Comparison of ENCODE assay signal across 29 cellular contexts in genomic region chr3:64047806-64048205, GRCh38. TPM values are rescaled to one million over a fixed set of nuclear protein-coding genes. Genes with fewer than 3 reads are reported as not detected.
A peak's percentile ranks its signal among the peaks of the same experiment; 100 is the strongest.
DNase-seq lines count a peak whose midpoint lies in the region; ATAC-seq and TF ChIP-seq lines count a peak whose summit lies in the region.
"Had no signal": no experiment of that assay in that cellular context is flagged by ENCODE, and none has a peak within 500 bp of the region (broad histone marks: within the 10 kb centered on the region; RNA-seq: fewer than 3 reads in every experiment).

No MANE protein-coding gene starts in this region.

- H3K4ac ChIP-seq in neuronal stem cell (ENCODE audit: low read length), result no peak overlapping the region

- H2BK15ac ChIP-seq in neuronal stem cell (ENCODE audit: low read length), result no peak overlapping the region

- WGBS in GM23248 (ENCODE audit: low coverage in 1 of 2, low lambda C conversion rate in 2 of 2, missing lambda C conversion rate in 2 of 2), 2 experiments, result 97% methylated on average over 7 of the region's 7 CpGs
- WGBS in neuronal stem cell (ENCODE audit: extremely low coverage in 2 of 2, insufficient read length in 2 of 2, insufficient replicate concordance in 1 of 2), 2 donors, result no CpG with 5 or more reads among the region's 7 CpGs
- 89 to 91% methylated on average over 3 to 7 of the region's 7 CpGs for WGBS in gastroesophageal sphincter (ENCODE audit: low coverage in 1 of 2), 2 donors

- no peak overlapping the region for H3K4me3 ChIP-seq in GM23248
- H3K4me3 ChIP-seq in SK-N-MC, result no peak overlapping the region; the same call in 1 of the 2 replicates
- peak overlapping the region in 1 of 2 donors; percentile 41 for H3K4me3 ChIP-seq in neuronal stem cell (ENCODE audit: low read length in 2 of 2)
- H3K4me3 ChIP-seq in gastroesophageal sphincter, result no peak overlapping the region
- H3K4me3 ChIP-seq: colonic mucosa, K562, mucosa of descending colon, spleen, testis had no signal

- H3K4me1 ChIP-seq in GM23248 (ENCODE audit: insufficient read depth), result peaks cover 20% of the 10 kb centered on the region
- peaks cover 19 to 22% of the 10 kb centered on the region in 2 donors for H3K4me1 ChIP-seq in neuronal stem cell (ENCODE audit: control insufficient read depth in 2 of 2, insufficient read depth in 1 of 2, low read depth in 1 of 2, low read length in 2 of 2)
- no peaks in the 10 kb centered on the region for H3K4me1 ChIP-seq in gastroesophageal sphincter
- H3K4me1 ChIP-seq: colonic mucosa, testis had no signal

- no peak overlapping the region for H2BK12ac ChIP-seq in neuronal stem cell (ENCODE audit: low read length)

- intact Hi-C loops in Right ventricle myocardium superior (cut with DNase I), result no loop called here

- H3K9me3 ChIP-seq in GM23248 (ENCODE audit: low read depth) (no peaks in the 10 kb centered on the region), SK-N-MC (ENCODE audit: low read depth, low read length) (no peaks in the 10 kb centered on the region), neuronal stem cell (replicated peaks in 1 of 2; ENCODE audit: control insufficient read depth in 2 of 2, insufficient read depth in 1 of 2, low read depth in 1 of 2, low read length in 2 of 2) (no peaks in the 10 kb centered on the region), gastroesophageal sphincter (no peaks in the 10 kb centered on the region)
- H3K9me3 ChIP-seq: colonic mucosa, mucosa of descending colon, spleen, testis had no signal

- no peaks in the 10 kb centered on the region for H3K79me1 ChIP-seq in neuronal stem cell (ENCODE audit: low read depth, low read length)

- peaks cover 23% of the 10 kb centered on the region for H3F3A ChIP-seq in GM23248 (ENCODE audit: insufficient read depth)

- ATAC-seq in GM21717 (IDR thresholded peaks at IDR 0.05; ENCODE audit: unreplicated experiment) (no peak), Right ventricle myocardium superior (ENCODE audit: poor library complexity) (no peak), GM19397 (IDR thresholded peaks at IDR 0.05; ENCODE audit: unreplicated experiment) (no peak), gastroesophageal sphincter (no peak)
- ATAC-seq: effector memory CD8-positive, alpha-beta T cell; esophagus mucosa; K562; left ventricle myocardium superior; mucosa of descending colon; Right ventricle myocardium inferior; T-cell had no signal

- H3K27me3 ChIP-seq in GM23248 (replicated peaks; ENCODE audit: insufficient read depth) (no peaks in the 10 kb centered on the region), neuronal stem cell (ENCODE audit: control insufficient read depth in 3 of 3, insufficient read depth in 3 of 3, low read depth in 1 of 3, low read length in 3 of 3) (no peaks in the 10 kb centered on the region), gastroesophageal sphincter (no peaks in the 10 kb centered on the region)
- H3K27me3 ChIP-seq: colonic mucosa, testis had no signal

- H3K9ac ChIP-seq in GM23248 (no peak overlapping the region), SK-N-MC (ENCODE audit: insufficient read length) (no peak overlapping the region), neuronal stem cell (ENCODE audit: low read depth, low read length, poor library complexity) (no peak overlapping the region)

- H3K23ac ChIP-seq in neuronal stem cell (ENCODE audit: low read depth, low read length, poor library complexity), result no peak overlapping the region

- H2BK120ac ChIP-seq in neuronal stem cell (ENCODE audit: low read depth, low read length), result no peak overlapping the region

- H4K8ac ChIP-seq in neuronal stem cell (ENCODE audit: low read depth, low read length), result no peak overlapping the region

- H3K36me3 ChIP-seq in GM23248 (ENCODE audit: low read depth), result no peaks in the 10 kb centered on the region
- no peaks in the 10 kb centered on the region for H3K36me3 ChIP-seq in SK-N-MC (ENCODE audit: insufficient read depth, low read length)
- no peaks in the 10 kb centered on the region for H3K36me3 ChIP-seq in neuronal stem cell (replicated peaks in 1 of 2; ENCODE audit: control insufficient read depth in 2 of 2, insufficient read depth in 2 of 2, low read length in 2 of 2)
- no peaks in the 10 kb centered on the region for H3K36me3 ChIP-seq in gastroesophageal sphincter
- H3K36me3 ChIP-seq: colonic mucosa, spleen had no signal

- 0 out of 2 replicates have a peak overlapping the region, but pooled peaks have one; percentile 15 for H2AFZ ChIP-seq in GM23248
- peak overlapping the region; percentile 87 for H2AFZ ChIP-seq in neuronal stem cell (ENCODE audit: low read length)

- in situ Hi-C loops in GM23248 (cut with MboI), result loop anchor here (25.0 kb wide), 1 partner anchor 214 kb away; no protein-coding TSS in a partner anchor

- TF ChIP-seq POLR2A in gastroesophageal sphincter (IDR thresholded peaks at IDR 0.05), result no peak

- no peak overlapping the region for H2BK5ac ChIP-seq in neuronal stem cell (ENCODE audit: low read length)

- no peak overlapping the region for H3K18ac ChIP-seq in neuronal stem cell (ENCODE audit: low read length)

- no peak for TF ChIP-seq EP300 in gastroesophageal sphincter (IDR thresholded peaks at IDR 0.05)

- no peaks in the 10 kb centered on the region for H3K9me2 ChIP-seq in GM23248 (ENCODE audit: insufficient read depth)

- DNase-seq in GM23248 (no peak), SK-N-MC (ENCODE audit: low read depth, low spot score) (peak; percentile 28), foreskin melanocyte (peak; percentile 18), neuronal stem cell (ENCODE audit: low spot score) (no peak), Right ventricle myocardium superior (no peak)
- DNase-seq: activated CD8-positive, alpha-beta memory T cell treated with anti-CD3 and anti-CD28 coated beads for 24 hours; activated gamma-delta T cell treated with Interleukin-2 at 50 U/mL for 16 hours; activated T-cell treated with anti-CD3 and anti-CD28 coated beads, Interleukin-2, amount 50 U/mL, for 1 hour; colonic mucosa; effector memory CD8-positive, alpha-beta T cell; GOT3; left ventricle myocardium superior; mucosa of descending colon; NCI-H2029 treated with DMSO at 0.1 percent for 48 hours; NCI-H345; NCI-H774; occipital lobe; OCI-M1; spleen; stimulated activated CD4-positive, alpha-beta T cell treated with anti-CD3 and anti-CD28 coated beads, Interleukin-2, amount 100 ng/mL, for 48 hours; T-cell; testis had no signal

- no peak overlapping the region for H4K91ac ChIP-seq in neuronal stem cell (ENCODE audit: low read depth, low read length, poor library complexity)

- H2AK5ac ChIP-seq in neuronal stem cell (ENCODE audit: low read depth, low read length), result no peak overlapping the region

- no peak overlapping the region for H3K14ac ChIP-seq in neuronal stem cell (ENCODE audit: low read length)

- H3K4me2 ChIP-seq in GM23248 (ENCODE audit: unreplicated experiment) (no peak overlapping the region), neuronal stem cell (ENCODE audit: insufficient read depth, low read length, poor library complexity, severe bottlenecking) (no peak overlapping the region)

- no peak for TF ChIP-seq CTCF in gastroesophageal sphincter (IDR thresholded peaks at IDR 0.05)

- H3K27ac ChIP-seq in GM23248 (no peak overlapping the region), SK-N-MC (no peak overlapping the region), neuronal stem cell (replicated peaks; ENCODE audit: low read length) (no peak overlapping the region), gastroesophageal sphincter (no peak overlapping the region)
- H3K27ac ChIP-seq: C4-2B, colonic mucosa, testis had no signal

- no peaks in the 10 kb centered on the region for H3K79me2 ChIP-seq in GM23248 (ENCODE audit: insufficient read depth)

- no peaks in the 10 kb centered on the region for H4K20me1 ChIP-seq in GM23248 (ENCODE audit: insufficient read depth)

RNA-seq across cellular contexts. Expression of gene PSMD6, which starts 24.5 kb away (rescaled TPM):
- total RNA-seq in GM23248 (2014; rRNA removed; shearing (Covaris generic)), result 78.2 and 79.5 TPM in 2 replicates
- 126 and 130 TPM in 2 replicates for polyA plus RNA-seq in GM23248 (2016; fragmentation: Nextera tagmentation; extraction: Ambion mirVana)
- 96.4 TPM for polyA plus RNA-seq in neuronal stem cell (2013, experiment 1 of 2)
- polyA plus RNA-seq in neuronal stem cell (2013, experiment 2 of 2), result 98.4 TPM
- total RNA-seq in Right ventricle myocardium superior (77.8 TPM), gastroesophageal sphincter (10 to 100 TPM; 73.1 to 97.4 (median 79.5) TPM)

Comparison
In these comparisons a context has a peak if more than half of its experiments do, and no peak if none do; other contexts are left out.
1. DNase-seq: peak in SK-N-MC (single experiment) and foreskin melanocyte (single experiment); none in GM23248 (single experiment), neuronal stem cell (single experiment) and Right ventricle myocardium superior (single experiment).